Comparison of ENCODE assay signal across 16 cellular contexts in genomic region chr19:3039125-3039524, GRCh38.
"Had no signal": no experiment of that assay in that cellular context is flagged by ENCODE, and none has a peak within 500 bp of the region (broad histone marks: within the 10 kb centered on the region; RNA-seq: fewer than 3 reads in every experiment).

No MANE protein-coding gene starts in this region.

- H3K4me2 ChIP-seq: SK-N-SH, smooth muscle cell had no signal

- H3K27ac Mint-ChIP-seq: activated naive CD4-positive, alpha-beta T cell treated with anti-CD3 and anti-CD28 coated beads for 36 hours; activated T-helper 1 cell treated with anti-CD3 and anti-CD28 coated beads, Interleukin-12 subunit alpha, Interleukin-12 subunit beta, Interleukin-2, Interleukin-4 antibody, amounts not matched to agents 30 ng/mL and 10 ng/mL and 1 ng/mL, durations not matched to agents 14 hours and 24 hours and 36 hours; memory B cell; stimulated activated memory B cell treated with anti-CD40 and anti-IgM and Interleukin-4, amounts not matched to agents 10 μg/mL and 1 μg/mL and 100 μg/mL, for 72 hours; T-helper 1 cell treated with Interleukin-12 subunit alpha and Interleukin-12 subunit beta and Interleukin-4 antibody, amounts not matched to agents 30 μg/mL and 1 μg/mL, for 36 hours had no signal

- H3K4me3 ChIP-seq: left lung, ovary, smooth muscle cell, tibial nerve had no signal

- H3K9me3 ChIP-seq: left lung, ovary, SK-N-SH, tibial nerve had no signal

- ATAC-seq: left lung; stimulated activated memory B cell treated with anti-CD40 and anti-IgM and Interleukin-4, amounts not matched to agents 10 μg/mL and 1 μg/mL and 100 μg/mL, for 72 hours had no signal

- H3K27me3 ChIP-seq: ovary, tibial nerve had no signal

- H3K27ac ChIP-seq: left lung, ovary had no signal

- H3K4me3 Mint-ChIP-seq: activated naive CD4-positive, alpha-beta T cell treated with anti-CD3 and anti-CD28 coated beads for 36 hours; memory B cell; stimulated activated memory B cell treated with anti-CD40 and anti-IgM and Interleukin-4, amounts not matched to agents 10 μg/mL and 1 μg/mL and 100 μg/mL, for 72 hours had no signal

- H3K9me3 Mint-ChIP-seq: activated naive CD4-positive, alpha-beta T cell treated with anti-CD3 and anti-CD28 coated beads for 36 hours; activated T-helper 1 cell treated with anti-CD3 and anti-CD28 coated beads, Interleukin-12 subunit alpha, Interleukin-12 subunit beta, Interleukin-2, Interleukin-4 antibody, amounts not matched to agents 30 ng/mL and 10 ng/mL and 1 ng/mL, durations not matched to agents 14 hours and 24 hours and 36 hours; memory B cell; stimulated activated memory B cell treated with anti-CD40 and anti-IgM and Interleukin-4, amounts not matched to agents 10 μg/mL and 1 μg/mL and 100 μg/mL, for 72 hours; T-helper 1 cell treated with Interleukin-12 subunit alpha and Interleukin-12 subunit beta and Interleukin-4 antibody, amounts not matched to agents 30 μg/mL and 1 μg/mL, for 36 hours had no signal

- H3K9ac ChIP-seq: SK-N-SH had no signal

- FAIRE-seq: frontal cortex had no signal

- H3K36me3 ChIP-seq: left lung, ovary, tibial nerve had no signal

- DNase-seq: activated CD4-positive, alpha-beta T cell treated with anti-CD3 and anti-CD28 coated beads, Interleukin-2, amount 50 U/mL, for 48 hours; central memory CD4-positive, alpha-beta T cell; cortex of kidney; effector CD8-positive, alpha-beta T cell; islet precursor cell; left lung; SK-N-SH had no signal

- H3K36me3 Mint-ChIP-seq: memory B cell; stimulated activated memory B cell treated with anti-CD40 and anti-IgM and Interleukin-4, amounts not matched to agents 10 μg/mL and 1 μg/mL and 100 μg/mL, for 72 hours had no signal
